In the genomic region with DNA sequence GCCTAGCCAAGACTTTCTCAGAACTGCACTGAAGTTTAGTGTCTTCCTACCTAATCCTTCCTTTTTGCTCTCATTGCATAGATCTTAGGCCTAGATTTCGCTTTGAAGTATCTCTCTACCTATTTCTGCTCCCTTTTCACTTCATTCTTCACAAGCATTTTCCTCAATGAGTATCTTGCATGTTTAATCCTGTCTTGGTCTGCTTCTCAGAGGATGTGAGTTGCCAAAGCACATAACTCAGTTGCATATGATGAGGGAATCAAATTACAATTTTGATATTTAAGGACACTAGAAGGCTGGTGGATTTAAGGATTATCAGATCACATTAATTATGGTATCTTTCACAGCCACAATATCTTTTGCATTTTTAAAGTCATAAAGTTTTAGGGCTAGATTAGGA, we compare ENCODE assay signal across 22 cellular contexts.
"Had no signal": no experiment of that assay in that cellular context is flagged by ENCODE, and none has a peak within 500 bp of the region (broad histone marks: within the 10 kb centered on the region; RNA-seq: fewer than 3 reads in every experiment).

No MANE protein-coding gene starts in this region.

- FAIRE-seq: endothelial cell of umbilical vein had no signal

- H3K4me1 ChIP-seq: gastroesophageal sphincter, left ventricle myocardium inferior, pancreas had no signal

- H3K9me3 Mint-ChIP-seq: endodermal cell had no signal

- DNase-seq: effector CD4-positive, alpha-beta T cell; endodermal cell; glutamatergic neuron; kidney; left cardiac atrium; left ventricle myocardium inferior; mesendoderm; naive B cell; occipital lobe; pancreas; right cardiac atrium; small intestine; stimulated activated CD4-positive, alpha-beta T cell treated with anti-CD3 and anti-CD28 coated beads, Interleukin-12 subunit alpha, Interleukin-12 subunit beta, amount 100 ng/mL, for 4 hours; stimulated activated naive CD4-positive, alpha-beta T cell; trophoblast cell had no signal

- H3K36me3 ChIP-seq: gastroesophageal sphincter, left ventricle myocardium inferior, pancreas had no signal

- H3K27me3 ChIP-seq: gastroesophageal sphincter, pancreas had no signal

- H3K27ac ChIP-seq: coronary artery, gastroesophageal sphincter, left ventricle myocardium inferior, pancreas had no signal

- H3K27me3 Mint-ChIP-seq: progenitor cell of endocrine pancreas had no signal

- H3K4me3 ChIP-seq: coronary artery, gastroesophageal sphincter, left ventricle myocardium inferior, lung, pancreas had no signal

- H3K4me1 Mint-ChIP-seq: endodermal cell, naive B cell had no signal

- H3K4me3 Mint-ChIP-seq: endodermal cell, naive B cell, nephron had no signal

- H3K27ac Mint-ChIP-seq: endodermal cell, naive B cell, nephron, progenitor cell of endocrine pancreas had no signal

- ATAC-seq: esophagus mucosa, gastroesophageal sphincter, left cardiac atrium, pancreas, right cardiac atrium had no signal
